In genomic region chr6:11194399-11195274, GRCh38 we compare ENCODE assay signal across 10 cellular contexts. TPM values are rescaled to one million over a fixed set of nuclear protein-coding genes. Genes with fewer than 3 reads are reported as not detected.
A peak's percentile ranks its signal among the peaks of the same experiment; 100 is the strongest.
DNase-seq lines count a peak whose midpoint lies in the region; ATAC-seq and TF ChIP-seq lines count a peak whose summit lies in the region.
"Had no signal": no experiment of that assay in that cellular context is flagged by ENCODE, and none has a peak within 500 bp of the region (broad histone marks: within the 10 kb centered on the region; RNA-seq: fewer than 3 reads in every experiment).

No MANE protein-coding gene starts in this region.

- TF ChIP-seq CTCF in endodermal cell (conservative IDR thresholded peaks at IDR 0.05) (no peak), lower lobe of right lung (IDR thresholded peaks at IDR 0.05) (no peak), tibial artery (IDR thresholded peaks at IDR 0.05) (no peak)

- no peak overlapping the region for H3K9ac ChIP-seq in SK-N-MC (ENCODE audit: insufficient read length)
- no peak overlapping the region for H3K9ac ChIP-seq in endodermal cell (ENCODE audit: extremely low read depth, low read length, poor library complexity, severe bottlenecking)
- H3K9ac ChIP-seq: KMS-11 had no signal

- peak; percentile 53 to 58 for ATAC-seq in lower lobe of right lung

- H3K27ac Mint-ChIP-seq in endodermal cell, result peak overlapping the region; percentile 18
- no peak overlapping the region for H3K27ac Mint-ChIP-seq in activated naive CD4-positive, alpha-beta T cell treated with anti-CD3 and anti-CD28 coated beads, Interleukin-2, amount 10 ng/mL, durations not matched to agents 7 days and 5 days

- H3K27ac ChIP-seq in SK-N-MC (no peak overlapping the region), endodermal cell (ENCODE audit: low read depth, low read length) (no peak overlapping the region), lower lobe of right lung (peak overlapping the region; percentile 69), tibial artery (peak overlapping the region; percentile 60 to 65)
- H3K27ac ChIP-seq: KMS-11 had no signal

- H3K27me3 Mint-ChIP-seq in endodermal cell (ENCODE audit: insufficient read depth), result peaks cover 2% of the 10 kb centered on the region
- H3K27me3 Mint-ChIP-seq in activated naive CD4-positive, alpha-beta T cell treated with anti-CD3 and anti-CD28 coated beads, Interleukin-2, amount 10 ng/mL, durations not matched to agents 7 days and 5 days, result no peaks in the 10 kb centered on the region

- no peaks in the 10 kb centered on the region for H3K9me3 ChIP-seq in SK-N-MC (ENCODE audit: low read depth, low read length)
- H3K9me3 ChIP-seq in endodermal cell (ENCODE audit: control insufficient read depth, low read length), result no peaks in the 10 kb centered on the region
- H3K9me3 ChIP-seq in lower lobe of right lung, result no peaks in the 10 kb centered on the region
- H3K9me3 ChIP-seq in tibial artery, result no peaks in the 10 kb centered on the region

- H3K4me1 Mint-ChIP-seq in endodermal cell, result peaks cover 30% of the 10 kb centered on the region
- H3K4me1 Mint-ChIP-seq in activated naive CD4-positive, alpha-beta T cell treated with anti-CD3 and anti-CD28 coated beads, Interleukin-2, amount 10 ng/mL, durations not matched to agents 7 days and 5 days, result peaks cover 43% of the 10 kb centered on the region

- no peaks in the 10 kb centered on the region for H3K36me3 ChIP-seq in SK-N-MC (ENCODE audit: insufficient read depth, low read length)
- peaks cover 68% of the 10 kb centered on the region for H3K36me3 ChIP-seq in endodermal cell (ENCODE audit: control insufficient read depth, insufficient read depth, low read length)
- H3K36me3 ChIP-seq in lower lobe of right lung, result peaks cover 75% of the 10 kb centered on the region
- H3K36me3 ChIP-seq in tibial artery, result peaks cover 37 to 61% (median 39%) of the 10 kb centered on the region in 3 donors

- intact Hi-C loops in lower lobe of right lung (cut with DNase I) (no loop called here), tibial artery (cut with DNase I; ENCODE audit: low total_unique reads) (no loop called here)

- H3K36me3 Mint-ChIP-seq in endodermal cell (ENCODE audit: low read depth), result peaks cover 35% of the 10 kb centered on the region
- peaks cover 77% of the 10 kb centered on the region for H3K36me3 Mint-ChIP-seq in activated naive CD4-positive, alpha-beta T cell treated with anti-CD3 and anti-CD28 coated beads, Interleukin-2, amount 10 ng/mL, durations not matched to agents 7 days and 5 days

- peaks cover 3% of the 10 kb centered on the region for H3K9me3 Mint-ChIP-seq in endodermal cell
- H3K9me3 Mint-ChIP-seq in activated naive CD4-positive, alpha-beta T cell treated with anti-CD3 and anti-CD28 coated beads, Interleukin-2, amount 10 ng/mL, durations not matched to agents 7 days and 5 days, result no peaks in the 10 kb centered on the region

- WGBS in endodermal cell (ENCODE audit: insufficient coverage in 1 of 2, insufficient read length in 1 of 2), 2 experiments, result 86 to 88% methylated on average over 9 to 12 of the region's 12 CpGs

- DNase-seq in SK-N-MC (ENCODE audit: low read depth, low spot score) (no peak), endodermal cell (peak; percentile 50), lower lobe of right lung (no peak), tibial artery (no peak), NCI-H1105 treated with DMSO at 0.1 percent for 48 hours (lab: John Stamatoyannopoulos, UW) (no peak), NCI-H1930 (lab: John Stamatoyannopoulos, UW) (no peak)
- no peak for DNase-seq in activated naive CD4-positive, alpha-beta T cell treated with anti-CD3 and anti-CD28 coated beads, Interleukin-2, amount 10 ng/mL, durations not matched to agents 7 days and 5 days
- DNase-seq: effector CD8-positive, alpha-beta T cell; NCI-H524 treated with DMSO at 0.1 percent for 48 hours had no signal

- H3K4me3 ChIP-seq in SK-N-MC (peak overlapping the region; percentile 44), endodermal cell (ENCODE audit: low read length) (no peak overlapping the region), lower lobe of right lung (no peak overlapping the region), tibial artery (peak overlapping the region; percentile 14 to 37)

- H3K4me3 Mint-ChIP-seq in endodermal cell, result no peak overlapping the region
- H3K4me3 Mint-ChIP-seq in activated naive CD4-positive, alpha-beta T cell treated with anti-CD3 and anti-CD28 coated beads, Interleukin-2, amount 10 ng/mL, durations not matched to agents 7 days and 5 days, result no peak overlapping the region

- H3K27me3 ChIP-seq in endodermal cell (ENCODE audit: control insufficient read depth, insufficient read depth, low read length, poor library complexity, severe bottlenecking), result no peaks in the 10 kb centered on the region
- H3K27me3 ChIP-seq in lower lobe of right lung (ENCODE audit: low read depth), result no peaks in the 10 kb centered on the region
- H3K27me3 ChIP-seq in tibial artery, result no peaks in the 10 kb centered on the region

- CTCF ChIA-PET in activated naive CD4-positive, alpha-beta T cell treated with anti-CD3 and anti-CD28 coated beads, Interleukin-2, amount 10 ng/mL, durations not matched to agents 7 days and 5 days (lab: Charles Lee), result no interaction called here

- H3K4me1 ChIP-seq in endodermal cell (ENCODE audit: control insufficient read depth, insufficient read depth, low read length) (peaks cover 2% of the 10 kb centered on the region), lower lobe of right lung (peaks cover 65% of the 10 kb centered on the region), tibial artery (peaks cover 6 to 57% (median 44%) of the 10 kb centered on the region in 4 donors)

RNA-seq across cellular contexts. Expression of gene NEDD9, which starts 37.8 kb away (rescaled TPM):
- total RNA-seq in endodermal cell (1 to 10 TPM; 1.7 to 7.4 TPM), lower lobe of right lung (127 TPM)
- polyA plus RNA-seq in endodermal cell (2013, experiment 1 of 2), result 24.6 TPM
- 26.5 TPM for polyA plus RNA-seq in endodermal cell (2013, experiment 2 of 2)

Comparison
In these comparisons a context has a peak if more than half of its experiments do, and no peak if none do; other contexts are left out.
1. H3K27ac ChIP-seq: peak in lower lobe of right lung (single experiment) and tibial artery (2 of 2); none in SK-N-MC (single experiment) and endodermal cell (single experiment).
2. H3K4me3 ChIP-seq: peak in SK-N-MC (single experiment) and tibial artery (2 of 2); none in endodermal cell (single experiment) and lower lobe of right lung (single experiment).
3. RNA of gene NEDD9, which starts 37.8 kb away (total RNA-seq): 127 TPM in lower lobe of right lung (single experiment); 1.7 to 7.4 TPM in endodermal cell; every median in the first group is over 10 times any median in the second.